Comparison of ENCODE assay signal across 19 cellular contexts in the genomic region with DNA sequence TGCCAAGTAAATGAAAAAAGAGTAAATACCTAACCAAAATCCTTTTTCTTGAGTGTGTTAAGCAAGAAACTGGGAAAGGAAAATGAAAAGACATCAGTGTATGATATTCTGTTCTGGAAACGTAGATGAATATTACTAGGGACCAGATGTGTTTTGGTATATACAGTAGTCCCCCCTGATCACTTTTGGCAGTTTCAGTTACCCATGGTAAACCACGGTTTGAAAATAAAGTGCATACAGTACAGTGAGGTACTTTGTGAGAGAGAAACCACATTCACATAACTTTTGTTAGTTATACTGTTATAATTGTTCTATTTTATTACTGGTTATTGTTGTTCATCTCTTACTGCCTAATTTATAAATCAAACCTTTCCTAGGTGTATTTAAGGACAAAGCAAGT.
DNase-seq lines count a peak whose midpoint lies in the region; ATAC-seq and FAIRE-seq lines count a peak whose summit lies in the region.
"Had no signal": no experiment of that assay in that cellular context is flagged by ENCODE, and none has a peak within 500 bp of the region (broad histone marks: within the 10 kb centered on the region; RNA-seq: fewer than 3 reads in every experiment).

No MANE protein-coding gene starts in this region.

- no peaks in the 10 kb centered on the region for H3K9me2 ChIP-seq in GM23248 (ENCODE audit: insufficient read depth)

- no peaks in the 10 kb centered on the region for H3K79me2 ChIP-seq in GM23248 (ENCODE audit: insufficient read depth)

- no peak overlapping the region for H3K4me2 ChIP-seq in GM23248 (ENCODE audit: unreplicated experiment)
- H3K4me2 ChIP-seq: smooth muscle cell had no signal

- peak; percentile 68 for FAIRE-seq in GM19239 (lab: Jason Lieb, UNC)

- H3K4me3 ChIP-seq in GM23248 = no peak overlapping the region
- H3K4me3 ChIP-seq: SK-N-MC, smooth muscle cell had no signal

- H3F3A ChIP-seq in GM23248 (ENCODE audit: insufficient read depth) = no peaks in the 10 kb centered on the region

- H3K27me3 ChIP-seq in GM23248 (replicated peaks; ENCODE audit: insufficient read depth) = no peaks in the 10 kb centered on the region; the same call in 1 of the 2 replicates

- H3K4me1 ChIP-seq in GM23248 (ENCODE audit: insufficient read depth) = no peaks in the 10 kb centered on the region

- in situ Hi-C loops in GM23248 (cut with MboI) = no loop called here

- H3K27ac ChIP-seq in GM23248 = no peak overlapping the region
- H3K27ac ChIP-seq: SK-N-MC had no signal

- H3K36me3 ChIP-seq in GM23248 (ENCODE audit: low read depth) = no peaks in the 10 kb centered on the region

- DNase-seq in GM19239 (ENCODE audit: insufficient read length, low spot score) = no peak
- DNase-seq in hippocampal formation (lab: John Stamatoyannopoulos, UW) = no peak
- no peak for DNase-seq in NCI-H526 (lab: John Stamatoyannopoulos, UW)
- DNase-seq in HK-2 (ENCODE audit: unreplicated experiment) = no peak
- no peak for DNase-seq in GM23248
- DNase-seq: activated T-cell treated with anti-CD3 and anti-CD28 coated beads, Interleukin-2, amount 50 U/mL, for 72 hours; CD8-positive, alpha-beta memory T cell; effector memory CD4-positive, alpha-beta T cell; H9; left ventricle myocardium superior; NCI-H345; NK-92 treated with Interleukin-12 subunit alpha and Interleukin-12 subunit beta, amount 100 ng/mL, for 24 hours; stimulated activated CD4-positive, alpha-beta T cell treated with anti-CD3 and anti-CD28 coated beads, Interleukin-4, amount 100 ng/mL, for 4 hours had no signal

- WGBS in GM23248 (ENCODE audit: low coverage in 1 of 2, low lambda C conversion rate in 2 of 2, missing lambda C conversion rate in 2 of 2), 2 experiments = 34 to 39% methylated on average over 2 of the region's 2 CpGs

- no peaks in the 10 kb centered on the region for H4K20me1 ChIP-seq in GM23248 (ENCODE audit: insufficient read depth)

- peak; percentile 46 for ATAC-seq in HG02588 (IDR thresholded peaks at IDR 0.05; ENCODE audit: unreplicated experiment)
- ATAC-seq in HG03139 (IDR thresholded peaks at IDR 0.05; ENCODE audit: unreplicated experiment) = peak; percentile 41
- ATAC-seq: activated naive CD4-positive, alpha-beta T cell treated with anti-CD3 and anti-CD28 coated beads, Interleukin-2, amount 50 U/mL, for 72 hours; activated T-cell treated with anti-CD3 and anti-CD28 coated beads, Interleukin-2, amount 50 U/mL, for 72 hours; left ventricle myocardium superior; WTC11 had no signal

- no peaks in the 10 kb centered on the region for H3K9me3 ChIP-seq in GM23248 (ENCODE audit: low read depth)

- H3K9ac ChIP-seq in GM23248 = no peak overlapping the region

- H2AFZ ChIP-seq in GM23248 = no peak overlapping the region
